Comparison of ENCODE assay signal across 8 cellular contexts in genomic region chr7:32891046-32891799, GRCh38. TPM values are rescaled to one million over a fixed set of nuclear protein-coding genes. Genes with fewer than 3 reads are reported as not detected.
DNase-seq lines count a peak whose midpoint lies in the region; FAIRE-seq and TF ChIP-seq lines count a peak whose summit lies in the region.

TSS of gene KBTBD2 (minus strand) at chr7:32891760. CDS start at chr7:32879604, 12,156 bp downstream.

- H3K4me1 ChIP-seq in Loucy (ENCODE audit: insufficient read depth, low read length, poor library complexity, severe bottlenecking) = peaks cover 47% of the 10 kb centered on the region
- H3K4me1 ChIP-seq in transverse colon = peaks cover 12 to 60% (median 35%) of the 10 kb centered on the region in 4 donors

- peak within 1 kb of the TSS; percentile 94 for H3K4me2 ChIP-seq in Loucy (ENCODE audit: low read depth, low read length, poor library complexity, severe bottlenecking)
- peak within 1 kb of the TSS; percentile 81 for H3K4me2 ChIP-seq in SU-DHL-6 (ENCODE audit: low read depth, low read length, poor library complexity, severe bottlenecking)

- intact Hi-C loops in cardiac septum (cut with DNase I) = loop anchor here (1.0 to 5.0 kb wide), 3 partner anchors 44 to 171 kb away; partner anchors contain the start of genes FKBP9 and NT5C3A
- intact Hi-C loops in posterior cingulate gyrus (cut with DNase I) = loop anchor here (5.0 kb wide), 2 partner anchors 44 to 171 kb away; partner anchors contain the start of gene NT5C3A
- intact Hi-C loops in transverse colon (cut with DNase I; ENCODE audit: low total_unique reads) = loop anchor here (5.0 to 10.0 kb wide), 2 partner anchors 64 to 171 kb away; partner anchors contain the start of genes FKBP9 and NT5C3A

- H3K79me2 ChIP-seq in Loucy (ENCODE audit: insufficient read depth, low read length) = peaks cover 48% of the 10 kb centered on the region
- H3K79me2 ChIP-seq in SU-DHL-6 (ENCODE audit: insufficient read depth, low read length) = peaks cover 48% of the 10 kb centered on the region

- DNase-seq in GM03348 (ENCODE audit: low spot score) = peak; percentile 87
- peak; percentile 88 for DNase-seq in H54 (ENCODE audit: insufficient read length, low spot score)
- DNase-seq in activated naive CD8-positive, alpha-beta T cell treated with anti-CD3 and anti-CD28 coated beads, Interleukin-2, amount 50 U/mL, for 16 hours (ENCODE audit: low read depth, low spot score) = peak; percentile 40
- peak; percentile 93 for DNase-seq in cardiac septum (ENCODE audit: low spot score)
- DNase-seq in posterior cingulate gyrus = peak; percentile 66 to 96 (median 76)
- DNase-seq in transverse colon = peak; percentile 85

- H4K20me1 ChIP-seq in Loucy (ENCODE audit: insufficient read depth, low read length, poor library complexity, severe bottlenecking) (peaks cover 47% of the 10 kb centered on the region), SU-DHL-6 (ENCODE audit: low read depth, low read length) (peaks cover 21% of the 10 kb centered on the region)

- H3K27ac ChIP-seq in SU-DHL-6 (ENCODE audit: low read depth, low read length) (peak within 1 kb of the TSS; percentile 91), transverse colon (peak within 1 kb of the TSS; percentile 99 to 100 (median 100))

- TF ChIP-seq CTCF in Loucy (conservative IDR thresholded peaks at IDR 0.05; ENCODE audit: low read length) (no peak), SU-DHL-6 (IDR thresholded peaks at IDR 0.05; ENCODE audit: insufficient read depth, low read length, poor library complexity, severe bottlenecking) (no peak), transverse colon (IDR thresholded peaks at IDR 0.05) (no peak)

- H3K4me3 ChIP-seq in Loucy (ENCODE audit: low read length, poor library complexity, severe bottlenecking) (peak within 1 kb of the TSS; percentile 95), SU-DHL-6 (ENCODE audit: insufficient read depth, low read length, poor library complexity, severe bottlenecking) (peak within 1 kb of the TSS; percentile 80), transverse colon (peak within 1 kb of the TSS; percentile 78 to 100 (median 98))

- H3K9me3 ChIP-seq in Loucy (ENCODE audit: insufficient read depth, low read depth, low read length) = no peaks in the 10 kb centered on the region
- H3K9me3 ChIP-seq in SU-DHL-6 (ENCODE audit: insufficient read depth, low read length) = no peaks in the 10 kb centered on the region
- no peaks in the 10 kb centered on the region for H3K9me3 ChIP-seq in transverse colon

- in situ Hi-C loops in transverse colon (cut with MboI; ENCODE audit: low pct_ligation_motif_present in 1 of 4, low pct_unique_long_range_greater_than_20kb in 1 of 4, low sequenced_read_pairs in 3 of 4) = no loop called here

- H3F3A ChIP-seq in Loucy (ENCODE audit: low read depth) (no peaks in the 10 kb centered on the region), SU-DHL-6 (ENCODE audit: insufficient read depth) (peaks cover 19% of the 10 kb centered on the region)

- H3K36me3 ChIP-seq in Loucy (ENCODE audit: insufficient read depth, low read length) (no peaks in the 10 kb centered on the region), SU-DHL-6 (ENCODE audit: low read length) (0 out of 2 replicates have a peak, but pooled peaks cover 4% of the 10 kb centered on the region), transverse colon (no peaks in the 10 kb centered on the region)

- H3K27me3 ChIP-seq in Loucy (ENCODE audit: insufficient read depth, low read length, poor library complexity, severe bottlenecking) (no peaks in the 10 kb centered on the region), SU-DHL-6 (ENCODE audit: low read length) (no peaks in the 10 kb centered on the region), transverse colon (no peaks in the 10 kb centered on the region)

- H2AFZ ChIP-seq in Loucy (ENCODE audit: low read length) = peak within 1 kb of the TSS; percentile 76
- H2AFZ ChIP-seq in SU-DHL-6 (ENCODE audit: low read depth, low read length, severe bottlenecking) = peak within 1 kb of the TSS; percentile 69

- no peak for TF ChIP-seq EP300 in transverse colon (IDR thresholded peaks at IDR 0.05; ENCODE audit: low read depth)

- TF ChIP-seq POLR2A in H54 (IDR thresholded peaks at IDR 0.05; ENCODE audit: low read depth, low read length) = peak; percentile 72
- TF ChIP-seq POLR2A in transverse colon (IDR thresholded peaks at IDR 0.05) = no peak

- no peak for FAIRE-seq in H54 (lab: Jason Lieb, UNC)

- H3K9me2 ChIP-seq in Loucy (replicated peaks; ENCODE audit: low read depth, low read length) (no peaks in the 10 kb centered on the region), SU-DHL-6 (replicated peaks; ENCODE audit: insufficient read depth, low read length) (no peaks in the 10 kb centered on the region)

- H3K9ac ChIP-seq in Loucy (ENCODE audit: low read depth, low read length, poor library complexity, severe bottlenecking) (peak within 1 kb of the TSS; percentile 98), SU-DHL-6 (ENCODE audit: low read length) (peak within 1 kb of the TSS; percentile 84)

- 1% methylated on average over 60 of the region's 104 CpGs; no CpG with 5 or more reads in 1 of the 2 donors for WGBS in transverse colon (ENCODE audit: low coverage in 1 of 2), 2 donors

RNA-seq across cellular contexts. Expression of gene KBTBD2, which starts in this region (rescaled TPM):
- 30.8 TPM for total RNA-seq in cardiac septum
- 10 to 100 TPM; 29.9 to 72.8 (median 32.3) TPM for total RNA-seq in transverse colon

Comparison
In these comparisons a context has a peak if more than half of its experiments do, and no peak if none do; other contexts are left out.
1. Peak in every context shown above with its lines: DNase-seq, H3K4me3 ChIP-seq and H3K27ac ChIP-seq.
2. DNase-seq: peak in every context shown above with its lines; median percentile 93 in cardiac septum; 88 in H54; 87 in GM03348; 85 in transverse colon; 76 in posterior cingulate gyrus; 40 in activated naive CD8-positive, alpha-beta T cell treated with anti-CD3 and anti-CD28 coated beads, Interleukin-2, amount 50 U/mL, for 16 hours.